Comparison of ENCODE assay signal across 9 cellular contexts in genomic region chr17:48636177-48637018, GRCh38. TPM values are rescaled to one million over a fixed set of nuclear protein-coding genes. Genes with fewer than 3 reads are reported as not detected.
DNase-seq lines count a peak whose midpoint lies in the region; ATAC-seq and TF ChIP-seq lines count a peak whose summit lies in the region.
"Had no signal": no experiment of that assay in that cellular context is flagged by ENCODE, and none has a peak within 500 bp of the region (broad histone marks: within the 10 kb centered on the region; RNA-seq: fewer than 3 reads in every experiment).

No MANE protein-coding gene starts in this region.

- peak; percentile 77 for TF ChIP-seq CTCF in DOHH2 (IDR thresholded peaks at IDR 0.05; ENCODE audit: low read depth, low read length, poor library complexity, severe bottlenecking)

- no peaks in the 10 kb centered on the region for H4K20me1 ChIP-seq in DOHH2 (ENCODE audit: control insufficient read depth, insufficient read depth, low read depth, low read length)

- peaks cover 11% of the 10 kb centered on the region for H3K4me1 ChIP-seq in DOHH2 (ENCODE audit: control insufficient read depth, low read length)

- 0 out of 2 replicates have a peak overlapping the region, but pooled peaks have one; percentile 21 for H3K4me2 ChIP-seq in DOHH2 (ENCODE audit: low read length)

- no peak for ATAC-seq in HG02973 (IDR thresholded peaks at IDR 0.05; ENCODE audit: unreplicated experiment)

- no peaks in the 10 kb centered on the region for H3F3A ChIP-seq in DOHH2 (ENCODE audit: control insufficient read depth, insufficient read depth)

- H3K79me2 ChIP-seq in DOHH2 (ENCODE audit: control insufficient read depth, low read length): no peaks in the 10 kb centered on the region

- H3K9me3 ChIP-seq in DOHH2 (ENCODE audit: control insufficient read depth, insufficient read depth, low read length): no peaks in the 10 kb centered on the region

- H3K36me3 ChIP-seq in DOHH2 (ENCODE audit: control insufficient read depth, low read length): no peaks in the 10 kb centered on the region

- peaks cover 70% of the 10 kb centered on the region for H3K27me3 ChIP-seq in DOHH2 (ENCODE audit: control insufficient read depth, low read length)

- peak; percentile 92 for DNase-seq in HT-29 (ENCODE audit: low spot score)
- peak; percentile 96 for DNase-seq in RPMI8226
- peak; percentile 73 for DNase-seq in activated naive CD4-positive, alpha-beta T cell treated with anti-CD3 and anti-CD28 coated beads, Interleukin-2, amount 50 U/mL, for 16 hours
- DNase-seq in hepatic stellate cell (ENCODE audit: low spot score): peak; percentile 54
- DNase-seq in stimulated activated CD4-positive, alpha-beta T cell treated with anti-CD3 and anti-CD28 coated beads, Interleukin-1b, Interleukin-23, amount 100 ng/mL, for 48 hours: peak; percentile 79
- no peak for DNase-seq in NCI-H524 treated with DMSO at 0.1 percent for 48 hours (lab: John Stamatoyannopoulos, UW)

- no peaks in the 10 kb centered on the region for H3K9me2 ChIP-seq in DOHH2 (replicated peaks; ENCODE audit: control insufficient read depth, low read length)

- H3K27ac ChIP-seq in DOHH2 (ENCODE audit: low read depth, low read length): no peak overlapping the region
- H3K27ac ChIP-seq: SK-N-MC had no signal

- no peak overlapping the region for H3K4me3 ChIP-seq in DOHH2 (ENCODE audit: low read length)
- H3K4me3 ChIP-seq: SK-N-MC had no signal

RNA-seq across cellular contexts. Expression of gene HOXB9, which starts 10.2 kb away (rescaled TPM):
- total RNA-seq in HT-29 (2014; rRNA removed; shearing (Covaris generic)): 177 and 188 TPM in 2 replicates

RNA-seq across cellular contexts. Expression of gene HOXB8, which starts 21.3 kb away (rescaled TPM):
- total RNA-seq in HT-29 (2014; rRNA removed; shearing (Covaris generic)): 51.0 and 52.7 TPM in 2 replicates

RNA-seq across cellular contexts. Expression of gene HOXB7, which starts 25.6 kb away (rescaled TPM):
- 37.3 and 39.7 TPM in 2 replicates for total RNA-seq in HT-29 (2014; rRNA removed; shearing (Covaris generic))

RNA-seq across cellular contexts. Expression of gene HOXB6, which starts 31.6 kb away (rescaled TPM):
- total RNA-seq in HT-29 (2014; rRNA removed; shearing (Covaris generic)): 160 and 174 TPM in 2 replicates

RNA-seq across cellular contexts. Expression of gene HOXB5, which starts 42.8 kb away (rescaled TPM):
- total RNA-seq in HT-29 (2014; rRNA removed; shearing (Covaris generic)): 7.5 and 8.2 TPM in 2 replicates
